15 cellular contexts compared by ENCODE assay signal in the genomic region with DNA sequence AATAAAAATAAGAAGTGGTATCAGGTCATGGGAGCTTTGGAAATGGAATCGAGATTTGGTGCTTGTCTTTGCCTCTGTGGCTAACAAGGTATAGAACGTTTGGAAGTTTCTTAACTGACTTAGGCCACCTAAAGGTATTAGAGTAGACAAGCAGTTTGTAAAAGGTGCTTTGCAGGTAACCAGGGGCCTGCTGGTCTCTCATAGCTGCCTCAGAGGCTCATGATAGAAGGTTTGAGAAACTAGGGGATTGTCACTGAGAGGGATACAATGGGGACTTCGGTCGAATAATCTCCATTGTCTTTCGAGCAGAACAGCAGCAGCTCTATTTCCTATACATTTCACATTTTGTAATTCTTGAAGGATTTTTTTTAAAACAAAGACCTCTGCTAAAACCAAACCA. TPM values are rescaled to one million over a fixed set of nuclear protein-coding genes. Genes with fewer than 3 reads are reported as not detected.
DNase-seq lines count a peak whose midpoint lies in the region; ATAC-seq and TF ChIP-seq lines count a peak whose summit lies in the region.
"Had no signal": no experiment of that assay in that cellular context is flagged by ENCODE, and none has a peak within 500 bp of the region (broad histone marks: within the 10 kb centered on the region; RNA-seq: fewer than 3 reads in every experiment).

No MANE protein-coding gene starts in this region.

- H3K18ac ChIP-seq in trophoblast cell (ENCODE audit: low read length), result no peak overlapping the region

- H3K4me2 ChIP-seq in MM.1S (ENCODE audit: low read depth, low read length), result peak overlapping the region; percentile 86
- no peak overlapping the region for H3K4me2 ChIP-seq in trophoblast cell (ENCODE audit: low read length)

- H3K4me1 ChIP-seq in MM.1S (ENCODE audit: low read length), result peaks cover 75% of the 10 kb centered on the region
- peaks cover 3 to 9% of the 10 kb centered on the region in 2 experiments for H3K4me1 ChIP-seq in trophoblast cell (ENCODE audit: control insufficient read depth in 1 of 2, insufficient read depth in 2 of 2, low read length in 2 of 2)

- no peaks in the 10 kb centered on the region for H3K9me2 ChIP-seq in MM.1S (replicated peaks; ENCODE audit: insufficient read depth, low read length)

- peak overlapping the region; percentile 48 for H2BK120ac ChIP-seq in trophoblast cell (ENCODE audit: insufficient read depth, low read length, poor library complexity)

- H3K27ac ChIP-seq in MM.1S (ENCODE audit: low read length) (peak overlapping the region; percentile 97), trophoblast cell (ENCODE audit: low read depth, low read length) (no peak overlapping the region)

- H3K14ac ChIP-seq in trophoblast cell (ENCODE audit: low read length), result no peak overlapping the region

- H3K4ac ChIP-seq in trophoblast cell (ENCODE audit: low read depth, low read length), result no peak overlapping the region

- peak overlapping the region; percentile 59 for H3K27ac Mint-ChIP-seq in activated T-cell treated with anti-CD3 and anti-CD28 coated beads, Interleukin-2, amount 50 U/mL, for 72 hours
- H3K27ac Mint-ChIP-seq in activated naive CD8-positive, alpha-beta T cell treated with anti-CD3 and anti-CD28 coated beads for 36 hours, result peak overlapping the region; percentile 93

- H3K4me3 Mint-ChIP-seq in activated T-cell treated with anti-CD3 and anti-CD28 coated beads, Interleukin-2, amount 50 U/mL, for 72 hours, result peak overlapping the region in 1 of 2 donors; percentile 58
- H3K4me3 Mint-ChIP-seq in activated naive CD8-positive, alpha-beta T cell treated with anti-CD3 and anti-CD28 coated beads for 36 hours, result no peak overlapping the region

- H3K9me3 Mint-ChIP-seq in activated T-cell treated with anti-CD3 and anti-CD28 coated beads, Interleukin-2, amount 50 U/mL, for 72 hours, result no peaks in the 10 kb centered on the region
- peaks cover 7% of the 10 kb centered on the region for H3K9me3 Mint-ChIP-seq in activated naive CD8-positive, alpha-beta T cell treated with anti-CD3 and anti-CD28 coated beads for 36 hours

- no peaks in the 10 kb centered on the region; the same call in none of the 2 replicates for H3K36me3 ChIP-seq in MM.1S (replicated peaks; ENCODE audit: insufficient read depth, low read length)
- H3K36me3 ChIP-seq in trophoblast cell (ENCODE audit: control insufficient read depth in 1 of 2, insufficient read depth in 2 of 2, low read length in 2 of 2), result peaks cover 0 to 5% of the 10 kb centered on the region in 2 experiments

- H2BK12ac ChIP-seq in trophoblast cell (ENCODE audit: low read length), result peak overlapping the region; percentile 47

- H3K9me3 ChIP-seq in MM.1S (replicated peaks; ENCODE audit: insufficient read depth, low read length), result no peaks in the 10 kb centered on the region
- H3K9me3 ChIP-seq in trophoblast cell (ENCODE audit: insufficient read depth, low read depth, low read length), result no peaks in the 10 kb centered on the region
- H3K9me3 ChIP-seq: Caco-2 had no signal

- peaks cover 13% of the 10 kb centered on the region for H3K79me2 ChIP-seq in MM.1S (ENCODE audit: low read length)
- H3K79me2 ChIP-seq in trophoblast cell (ENCODE audit: control insufficient read depth, insufficient read depth, low read length, poor library complexity), result no peaks in the 10 kb centered on the region

- H3K4me1 Mint-ChIP-seq in activated T-cell treated with anti-CD3 and anti-CD28 coated beads, Interleukin-2, amount 50 U/mL, for 72 hours (ENCODE audit: low read depth), result peaks cover 84% of the 10 kb centered on the region
- H3K4me1 Mint-ChIP-seq in activated naive CD8-positive, alpha-beta T cell treated with anti-CD3 and anti-CD28 coated beads for 36 hours, result peaks cover 84% of the 10 kb centered on the region

- H3K4me3 ChIP-seq in MM.1S (ENCODE audit: low read length), result no peak overlapping the region
- H3K4me3 ChIP-seq in trophoblast cell (ENCODE audit: low read depth, low read length), result no peak overlapping the region

- peaks cover 59% of the 10 kb centered on the region for H3F3A ChIP-seq in MM.1S (ENCODE audit: insufficient read depth, low read length)

- no peak overlapping the region for H4K12ac ChIP-seq in trophoblast cell (ENCODE audit: low read depth, low read length)

- no peak for TF ChIP-seq CTCF in MM.1S (IDR thresholded peaks at IDR 0.05; ENCODE audit: low read length)

- peak overlapping the region; percentile 19; the same call in 1 of the 2 replicates for H3K9ac ChIP-seq in MM.1S (ENCODE audit: low read length)
- H3K9ac ChIP-seq in trophoblast cell (ENCODE audit: low read length), result no peak overlapping the region

- no peak overlapping the region for H3K23ac ChIP-seq in trophoblast cell (ENCODE audit: low read length)

- ATAC-seq in activated T-cell treated with anti-CD3 and anti-CD28 coated beads, Interleukin-2, amount 50 U/mL, for 72 hours (replicated peaks in 1 of 2), result no peak
- ATAC-seq in GM19455 (IDR thresholded peaks at IDR 0.05; ENCODE audit: unreplicated experiment), result no peak
- ATAC-seq: Right ventricle myocardium inferior had no signal

- H2AK5ac ChIP-seq in trophoblast cell (ENCODE audit: low read length), result peak overlapping the region; percentile 59

- H3K27me3 Mint-ChIP-seq in activated T-cell treated with anti-CD3 and anti-CD28 coated beads, Interleukin-2, amount 50 U/mL, for 72 hours (ENCODE audit: low read depth), result no peaks in the 10 kb centered on the region
- H3K27me3 Mint-ChIP-seq in activated naive CD8-positive, alpha-beta T cell treated with anti-CD3 and anti-CD28 coated beads for 36 hours, result no peaks in the 10 kb centered on the region

- H3K27me3 ChIP-seq in MM.1S (replicated peaks; ENCODE audit: insufficient read depth, low read length) (no peaks in the 10 kb centered on the region), trophoblast cell (ENCODE audit: insufficient read depth, low read length) (no peaks in the 10 kb centered on the region)

- DNase-seq in activated T-cell treated with anti-CD3 and anti-CD28 coated beads, Interleukin-2, amount 50 U/mL, for 72 hours, result no peak
- no peak for DNase-seq in activated T-cell treated with anti-CD3 and anti-CD28 coated beads for 4 hours
- no peak for DNase-seq in MM.1S
- no peak for DNase-seq in activated naive CD8-positive, alpha-beta T cell treated with anti-CD3 and anti-CD28 coated beads for 36 hours
- DNase-seq in trophoblast cell, result no peak
- no peak for DNase-seq in epidermal melanocyte (ENCODE audit: insufficient read length, low spot score)
- no peak for DNase-seq in retina
- DNase-seq: Caco-2, foreskin fibroblast, hypothalamus, kidney glomerular epithelial cell, NCI-H1694, NCI-H446 had no signal

- peaks cover 6 to 16% of the 10 kb centered on the region in 2 donors for H3K36me3 Mint-ChIP-seq in activated T-cell treated with anti-CD3 and anti-CD28 coated beads, Interleukin-2, amount 50 U/mL, for 72 hours (ENCODE audit: insufficient read depth in 2 of 2)
- peaks cover 46% of the 10 kb centered on the region for H3K36me3 Mint-ChIP-seq in activated naive CD8-positive, alpha-beta T cell treated with anti-CD3 and anti-CD28 coated beads for 36 hours

- no peaks in the 10 kb centered on the region for H4K20me1 ChIP-seq in MM.1S (ENCODE audit: insufficient read depth, low read length)

- H4K8ac ChIP-seq in trophoblast cell (ENCODE audit: low read depth, low read length), result no peak overlapping the region

- WGBS in trophoblast cell (ENCODE audit: extremely low coverage, insufficient coverage, insufficient read length), result no CpG with 5 or more reads among the region's 5 CpGs

- H2BK5ac ChIP-seq in trophoblast cell (ENCODE audit: low read depth, low read length, poor library complexity), result no peak overlapping the region

- H2AFZ ChIP-seq in MM.1S (ENCODE audit: low read length), result no peak overlapping the region
- no peak overlapping the region for H2AFZ ChIP-seq in trophoblast cell (ENCODE audit: insufficient read depth, low read length, poor library complexity)

- peaks cover 2% of the 10 kb centered on the region for H3K79me1 ChIP-seq in trophoblast cell (ENCODE audit: low read length)

- H4K91ac ChIP-seq in trophoblast cell (ENCODE audit: low read depth, low read length), result no peak overlapping the region

RNA-seq across cellular contexts. Expression of a gene that starts 37.6 kb away (rescaled TPM):
- 10 to 100 TPM; 22.7 to 24.2 TPM for total RNA-seq in activated T-cell treated with anti-CD3 and anti-CD28 coated beads, Interleukin-2, amount 50 U/mL, for 72 hours
- 10 to 100 TPM; 35.0 to 36.5 TPM for total RNA-seq in activated naive CD8-positive, alpha-beta T cell treated with anti-CD3 and anti-CD28 coated beads for 36 hours
- 55.9 and 57.7 TPM in 2 replicates for polyA plus RNA-seq in trophoblast cell (2013)
